In genomic region chr19:11416346-11417052, GRCh38 we compare ENCODE assay signal across 24 cellular contexts. TPM values are rescaled to one million over a fixed set of nuclear protein-coding genes. Genes with fewer than 3 reads are reported as not detected.
DNase-seq lines count a peak whose midpoint lies in the region; ATAC-seq and TF ChIP-seq lines count a peak whose summit lies in the region.
"Had no signal": no experiment of that assay in that cellular context is flagged by ENCODE, and none has a peak within 500 bp of the region (broad histone marks: within the 10 kb centered on the region; RNA-seq: fewer than 3 reads in every experiment).

No MANE protein-coding gene starts in this region.

- H3K4me3 ChIP-seq in Caco-2 (ENCODE audit: low read depth, low read length), result no peak overlapping the region
- H3K4me3 ChIP-seq: Peyer's patch, SK-N-MC had no signal

- BruUV-seq in Caco-2 (replicated peaks; lab: Mats Ljungman, UMichigan) (no TSS peak), MCF 10A (replicated peaks; lab: Mats Ljungman, UMichigan) (no TSS peak)

- DNase-seq in Caco-2 (no peak), GM10266 (ENCODE audit: extremely low spot score) (peak; percentile 5), WTC11 (ENCODE audit: low spot score) (no peak), HFFc6 (no peak), MCF 10A (ENCODE audit: unreplicated experiment) (no peak), C1 segment of cervical spinal cord (lab: John Stamatoyannopoulos, UW) (no peak), foreskin keratinocyte (no peak)
- DNase-seq: CD8-positive, alpha-beta T cell; DMS 273 treated with DMSO at 0.1 percent for 48 hours; DND-41; IMR-90; NCI-H1048; NCI-H1417; NCI-H1694; NCI-H2029 treated with DMSO at 0.1 percent for 48 hours; NCI-H446 treated with DMSO at 0.1 percent for 48 hours; NCI-H526 treated with DMSO at 0.1 percent for 48 hours; Peyer's patch; SHP77 treated with DMSO at 0.1 percent for 48 hours had no signal

- H3K27ac ChIP-seq in foreskin keratinocyte, result no peak overlapping the region
- H3K27ac ChIP-seq: C4-2B, KMS-11, Peyer's patch, SK-N-MC had no signal

- POLR2A ChIA-PET in Caco-2 (lab: Charles Lee), result no interaction called here
- POLR2A ChIA-PET in WTC11 (lab: Charles Lee), result no interaction called here
- POLR2A ChIA-PET in MCF 10A (lab: Yijun Ruan, JAX), result interaction anchor here (0.7 kb wide), 1 partner anchor 61 kb away, joined by 3 read pairs; no protein-coding TSS in a partner anchor

- intact Hi-C loops in Caco-2 (cut with micrococcal nuclease; ENCODE audit: unreplicated experiment) (loop anchor here (5.0 kb wide), 1 partner anchor 34 kb away; the partner anchor contains the start of gene EPOR), MCF 10A (cut with micrococcal nuclease) (no loop called here)

- ATAC-seq in WTC11 (no peak), foreskin keratinocyte (no peak)
- ATAC-seq: CD8-positive, alpha-beta T cell had no signal

- H3K27me3 ChIP-seq in Caco-2 (replicated peaks; ENCODE audit: control insufficient read depth, insufficient read depth, low read length), result no peaks in the 10 kb centered on the region
- H3K27me3 ChIP-seq in foreskin keratinocyte, result peaks cover 42% of the 10 kb centered on the region

- peak overlapping the region; percentile 17 for H3K4me3 Mint-ChIP-seq in Caco-2 (ENCODE audit: unreplicated experiment)
- H3K4me3 Mint-ChIP-seq in WTC11, result peak overlapping the region; percentile 87
- H3K4me3 Mint-ChIP-seq in nephron, result peak overlapping the region in 2 of 3 experiments; percentile 19 to 38
- H3K4me3 Mint-ChIP-seq in HFFc6, result no peak overlapping the region
- no peak overlapping the region for H3K4me3 Mint-ChIP-seq in MCF 10A (ENCODE audit: unreplicated experiment)
- H3K4me3 Mint-ChIP-seq: CD8-positive, alpha-beta T cell had no signal

- H3K36me3 Mint-ChIP-seq in Caco-2 (ENCODE audit: insufficient read depth, unreplicated experiment) (peaks cover 8% of the 10 kb centered on the region), WTC11 (peaks cover 12% of the 10 kb centered on the region), nephron (ENCODE audit: low read depth) (peaks cover 3% of the 10 kb centered on the region), HFFc6 (ENCODE audit: low read depth) (no peaks in the 10 kb centered on the region), MCF 10A (ENCODE audit: insufficient read depth, unreplicated experiment) (no peaks in the 10 kb centered on the region)
- H3K36me3 Mint-ChIP-seq: CD8-positive, alpha-beta T cell had no signal

- H3K27ac Mint-ChIP-seq in Caco-2 (ENCODE audit: unreplicated experiment), result no peak overlapping the region
- H3K27ac Mint-ChIP-seq in WTC11, result peak overlapping the region; percentile 53; the same call in 1 of the 2 replicates
- no peak overlapping the region for H3K27ac Mint-ChIP-seq in nephron
- no peak overlapping the region for H3K27ac Mint-ChIP-seq in HFFc6
- no peak overlapping the region for H3K27ac Mint-ChIP-seq in MCF 10A (ENCODE audit: low read depth, unreplicated experiment)
- H3K27ac Mint-ChIP-seq: CD8-positive, alpha-beta T cell had no signal

- TF ChIP-seq CTCF in Caco-2 (IDR thresholded peaks at IDR 0.05; ENCODE audit: insufficient read depth in 1 of 2, low read depth in 1 of 2, low read length in 1 of 2, severe bottlenecking in 1 of 2, unreplicated experiment in 1 of 2), result no peak
- TF ChIP-seq CTCF in GM10266 (IDR thresholded peaks at IDR 0.05; ENCODE audit: control insufficient read depth, insufficient read depth, low read depth, missing control alignments), result no peak
- TF ChIP-seq CTCF in WTC11 (IDR thresholded peaks at IDR 0.05), result no peak
- TF ChIP-seq CTCF in nephron (IDR thresholded peaks at IDR 0.05; ENCODE audit: unreplicated experiment in 3 of 3), result no peak
- no peak for TF ChIP-seq CTCF in HFFc6 (IDR thresholded peaks at IDR 0.05)
- TF ChIP-seq CTCF in MCF 10A (IDR thresholded peaks at IDR 0.05; ENCODE audit: unreplicated experiment), result no peak
- TF ChIP-seq CTCF in foreskin keratinocyte (conservative IDR thresholded peaks at IDR 0.05), result no peak

- CTCF ChIA-PET in Caco-2 (lab: Charles Lee), result no interaction called here
- CTCF ChIA-PET in WTC11 (lab: Charles Lee), result interaction anchor here (0.6 to 7.8 kb wide), 5 partner anchors 33 to 66 kb away, joined by 3 to 308 read pairs (median 8); partner anchors contain the start of gene EPOR
- CTCF ChIA-PET in MCF 10A (lab: Yijun Ruan, JAX), result no interaction called here

- no peaks in the 10 kb centered on the region for H3K9me3 ChIP-seq in Caco-2

- H3K4me1 ChIP-seq in Caco-2 (no peaks in the 10 kb centered on the region), foreskin keratinocyte (no peaks in the 10 kb centered on the region)

- H3K36me3 ChIP-seq in Caco-2 (ENCODE audit: control insufficient read depth, insufficient read depth, low read length), result peaks cover 1% of the 10 kb centered on the region; the same call in 1 of the 2 replicates
- H3K36me3 ChIP-seq: Peyer's patch had no signal

- H3K9me3 Mint-ChIP-seq in Caco-2 (ENCODE audit: unreplicated experiment) (no peaks in the 10 kb centered on the region), WTC11 (no peaks in the 10 kb centered on the region), nephron (no peaks in the 10 kb centered on the region), HFFc6 (no peaks in the 10 kb centered on the region), MCF 10A (ENCODE audit: unreplicated experiment) (no peaks in the 10 kb centered on the region)
- H3K9me3 Mint-ChIP-seq: CD8-positive, alpha-beta T cell had no signal

- H3K4me1 Mint-ChIP-seq in Caco-2 (ENCODE audit: low read depth, unreplicated experiment), result no peaks in the 10 kb centered on the region
- H3K4me1 Mint-ChIP-seq in WTC11, result peaks cover 12% of the 10 kb centered on the region
- H3K4me1 Mint-ChIP-seq in nephron, result peaks cover 6% of the 10 kb centered on the region
- H3K4me1 Mint-ChIP-seq in HFFc6 (ENCODE audit: low read depth), result peaks cover 10% of the 10 kb centered on the region
- no peaks in the 10 kb centered on the region for H3K4me1 Mint-ChIP-seq in MCF 10A (ENCODE audit: insufficient read depth, unreplicated experiment)

- no peaks in the 10 kb centered on the region for H3K27me3 Mint-ChIP-seq in Caco-2 (ENCODE audit: insufficient read depth, unreplicated experiment)
- H3K27me3 Mint-ChIP-seq in WTC11 (ENCODE audit: low read depth), result peaks cover 14% of the 10 kb centered on the region
- H3K27me3 Mint-ChIP-seq in nephron (ENCODE audit: low read depth), result peaks cover 71% of the 10 kb centered on the region
- H3K27me3 Mint-ChIP-seq in HFFc6 (ENCODE audit: insufficient read depth), result peaks cover 1% of the 10 kb centered on the region; the same call in 1 of the 2 replicates
- H3K27me3 Mint-ChIP-seq in MCF 10A (ENCODE audit: insufficient read depth, unreplicated experiment), result no peaks in the 10 kb centered on the region

TF ChIP-seq in WTC11, 78 proteins besides CTCF, POLR2A, EP300 and RAD21 (continues in another document):
- TF ChIP-seq OVOL2 (CRISPR knock-in tag; IDR thresholded peaks at IDR 0.05; ENCODE audit: borderline replicate concordance) (no peak), IRF2 (CRISPR knock-in tag; IDR thresholded peaks at IDR 0.05; ENCODE audit: borderline replicate concordance, low read depth) (no peak), TEAD1 (CRISPR knock-in tag; IDR thresholded peaks at IDR 0.05) (no peak), JAZF1 (CRISPR knock-in tag; IDR thresholded peaks at IDR 0.05) (no peak), SMAD3 (CRISPR knock-in tag; IDR thresholded peaks at IDR 0.05; ENCODE audit: borderline replicate concordance) (no peak), SOX15 (CRISPR knock-in tag; IDR thresholded peaks at IDR 0.05) (no peak), ZNF423 (CRISPR knock-in tag; IDR thresholded peaks at IDR 0.05) (no peak)
- TF ChIP-seq, protein P1, sequence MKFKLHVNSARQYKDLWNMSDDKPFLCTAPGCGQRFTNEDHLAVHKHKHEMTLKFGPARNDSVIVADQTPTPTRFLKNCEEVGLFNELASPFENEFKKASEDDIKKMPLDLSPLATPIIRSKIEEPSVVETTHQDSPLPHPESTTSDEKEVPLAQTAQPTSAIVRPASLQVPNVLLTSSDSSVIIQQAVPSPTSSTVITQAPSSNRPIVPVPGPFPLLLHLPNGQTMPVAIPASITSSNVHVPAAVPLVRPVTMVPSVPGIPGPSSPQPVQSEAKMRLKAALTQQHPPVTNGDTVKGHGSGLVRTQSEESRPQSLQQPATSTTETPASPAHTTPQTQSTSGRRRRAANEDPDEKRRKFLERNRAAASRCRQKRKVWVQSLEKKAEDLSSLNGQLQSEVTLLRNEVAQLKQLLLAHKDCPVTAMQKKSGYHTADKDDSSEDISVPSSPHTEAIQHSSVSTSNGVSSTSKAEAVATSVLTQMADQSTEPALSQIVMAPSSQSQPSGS (CRISPR knock-in tag; IDR thresholded peaks at IDR 0.05; ENCODE audit: borderline replicate concordance, low read depth), result no peak

RNA-seq across cellular contexts. Expression of gene RGL3, which starts 2.6 kb away (rescaled TPM):
- total RNA-seq in Caco-2 (2022), result 53.1 and 58.8 TPM in 2 replicates
- total RNA-seq in WTC11 (2021), result 69.0 to 88.3 TPM (median 86.0 TPM) in 3 replicates
- 10 to 100 TPM in 1 of 6 experiments, 1 to 10 TPM in 5; 7.3 to 11.7 (median 8.9) TPM for total RNA-seq in HFFc6 (2021; fragmentation: NEBNext Ultra II Directional; extraction: Animal tissue kit (Norgen Biotek cat#: 25700))
- total RNA-seq in MCF 10A (2022), result not detected in 2 replicates
- not detected in 2 replicates for total RNA-seq in foreskin keratinocyte
- polyA plus RNA-seq in foreskin keratinocyte, result 0.09 TPM in 1 of 2 replicates, not detected in the other
- total RNA-seq: A673; CD8-positive, alpha-beta T cell had no signal

RNA-seq across cellular contexts. Expression of gene ODAD3, which starts 18.4 kb away (rescaled TPM):
- total RNA-seq in Caco-2 (2022) (not detected in 2 replicates), WTC11 (2021) (4.1 to 5.8 TPM (median 4.8 TPM) in 3 replicates), MCF 10A (2022) (0.30 TPM in 1 of 2 replicates, not detected in the other), foreskin keratinocyte (0.11 and 0.51 TPM in 2 replicates)
- 1 to 10 TPM in 1 of 6 experiments, under 1 TPM in 4, not detected in 1; 0.16 to 1.1 (median 0.60) TPM for total RNA-seq in HFFc6 (2021; fragmentation: NEBNext Ultra II Directional; extraction: Animal tissue kit (Norgen Biotek cat#: 25700))
- 0.31 and 0.42 TPM in 2 replicates for polyA plus RNA-seq in foreskin keratinocyte
- total RNA-seq: CD8-positive, alpha-beta T cell had no signal

RNA-seq across cellular contexts. Expression of gene PRKCSH, which starts 18.9 kb away (rescaled TPM):
- total RNA-seq in Caco-2 (2022) (412 and 456 TPM in 2 replicates), WTC11 (2021) (396 to 405 TPM (median 402 TPM) in 3 replicates), MCF 10A (2022) (224 and 257 TPM in 2 replicates), foreskin keratinocyte (119 and 131 TPM in 2 replicates)
- total RNA-seq in HFFc6 (2021; fragmentation: NEBNext Ultra II Directional; extraction: Animal tissue kit (Norgen Biotek cat#: 25700)), result 100 to 1,000 TPM; 367 to 460 (median 388) TPM
- 214 and 218 TPM in 2 replicates for polyA plus RNA-seq in foreskin keratinocyte

RNA-seq across cellular contexts. Expression of gene EPOR, which starts 32.4 kb away (rescaled TPM):
- 6.1 and 7.9 TPM in 2 replicates for total RNA-seq in Caco-2 (2022)
- total RNA-seq in WTC11 (2021), result 16.8 to 20.9 TPM (median 20.4 TPM) in 3 replicates
- 1 to 10 TPM; 6.1 to 8.3 (median 7.1) TPM for total RNA-seq in HFFc6 (2021; fragmentation: NEBNext Ultra II Directional; extraction: Animal tissue kit (Norgen Biotek cat#: 25700))
- total RNA-seq in MCF 10A (2022), result 1.7 and 2.7 TPM in 2 replicates
- 3.2 and 3.8 TPM in 2 replicates for total RNA-seq in foreskin keratinocyte
- polyA plus RNA-seq in foreskin keratinocyte, result 3.3 and 3.4 TPM in 2 replicates

RNA-seq across cellular contexts. Expression of gene SWSAP1, which starts 42.0 kb away (rescaled TPM):
- total RNA-seq in Caco-2 (2022) (3.7 and 3.9 TPM in 2 replicates), WTC11 (2021) (2.4 to 3.9 TPM (median 3.0 TPM) in 3 replicates), MCF 10A (2022) (1.0 and 1.4 TPM in 2 replicates), foreskin keratinocyte (2.6 and 3.0 TPM in 2 replicates)
- 1 to 10 TPM; 1.2 to 2.2 (median 1.6) TPM for total RNA-seq in HFFc6 (2021; fragmentation: NEBNext Ultra II Directional; extraction: Animal tissue kit (Norgen Biotek cat#: 25700))
- 3.4 and 4.2 TPM in 2 replicates for polyA plus RNA-seq in foreskin keratinocyte

Comparison
In these comparisons a context has a peak if more than half of its experiments do, and no peak if none do; other contexts are left out.
1. H3K4me3 Mint-ChIP-seq: peak in Caco-2 (single experiment), WTC11 (single experiment) and nephron (2 of 3); none in HFFc6 (single experiment) and MCF 10A (single experiment).